In the genomic region with DNA sequence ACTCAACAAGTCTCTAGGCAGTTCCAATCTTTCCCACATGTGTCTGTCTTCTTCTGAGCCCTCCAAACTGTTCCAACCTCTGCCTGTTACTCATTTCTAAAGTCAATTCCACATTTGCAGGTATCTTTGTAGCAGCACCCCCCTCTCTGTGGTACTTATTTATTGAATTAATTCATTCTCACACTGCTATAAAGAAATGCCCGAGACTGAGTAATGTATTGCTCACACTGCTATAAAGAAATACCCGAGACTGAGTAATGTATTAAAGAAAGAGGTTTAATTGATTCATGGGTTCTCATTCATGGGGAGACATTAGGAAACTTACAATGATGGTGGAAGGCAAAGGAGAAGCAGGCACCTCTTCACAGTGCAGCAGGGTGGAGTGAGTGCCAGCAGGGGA, we compare ENCODE assay signal across 19 cellular contexts.
"Had no signal": no experiment of that assay in that cellular context is flagged by ENCODE, and none has a peak within 500 bp of the region (broad histone marks: within the 10 kb centered on the region; RNA-seq: fewer than 3 reads in every experiment).

No MANE protein-coding gene starts in this region.

- H3K36me3 ChIP-seq: esophagus muscularis mucosa, heart right ventricle, left lung, lower lobe of right lung had no signal

- H3K4me1 ChIP-seq: esophagus muscularis mucosa, foreskin keratinocyte, heart right ventricle, left lung, lower lobe of right lung had no signal

- DNase-seq: dermis blood vessel endothelial cell; dorsolateral prefrontal cortex; effector CD4-positive, alpha-beta T cell; effector memory CD4-positive, alpha-beta T cell; foreskin keratinocyte; glutamatergic neuron; head of caudate nucleus; heart right ventricle; hippocampal formation; left cardiac atrium; left lung; left ventricle myocardium superior; lower lobe of right lung; mesenchymal stem cell; mucosa of descending colon; naive B cell; naive thymus-derived CD8-positive, alpha-beta T cell had no signal

- ATAC-seq: foreskin keratinocyte; heart right ventricle; left cardiac atrium; left lung; left ventricle myocardium superior; lower lobe of right lung; mucosa of descending colon; naive thymus-derived CD8-positive, alpha-beta T cell had no signal

- H3K9me3 ChIP-seq: mucosa of descending colon had no signal

- H3K27me3 ChIP-seq: dorsolateral prefrontal cortex, esophagus muscularis mucosa, foreskin keratinocyte, heart right ventricle, left lung had no signal

- H3K4me3 ChIP-seq: coronary artery, dorsolateral prefrontal cortex, esophagus muscularis mucosa, heart right ventricle, left lung, lower lobe of right lung, mucosa of descending colon had no signal

- H3K27ac ChIP-seq: coronary artery, dorsolateral prefrontal cortex, esophagus muscularis mucosa, foreskin keratinocyte, heart right ventricle, left lung, lower lobe of right lung had no signal
